ENCODE assay signal across 16 cellular contexts in the genomic region with DNA sequence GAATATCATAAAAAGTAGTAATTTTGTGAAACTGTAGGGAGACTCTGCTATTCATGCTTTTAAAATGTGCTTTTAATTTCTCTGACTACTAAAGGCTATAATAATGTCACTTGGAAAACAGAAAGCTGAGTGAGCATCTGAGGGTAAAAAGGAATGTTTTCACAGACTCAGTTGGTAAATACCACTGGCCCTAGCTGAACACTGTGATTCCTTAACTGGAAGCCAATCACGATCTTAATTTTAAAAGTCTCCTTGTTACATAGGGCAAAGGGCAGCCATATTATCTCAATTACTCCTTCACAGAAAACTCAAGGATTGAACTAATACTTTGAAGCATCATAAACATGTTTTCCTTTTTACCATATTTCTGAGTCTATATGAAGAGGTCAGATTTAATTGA.
"Had no signal": no experiment of that assay in that cellular context is flagged by ENCODE, and none has a peak within 500 bp of the region (broad histone marks: within the 10 kb centered on the region; RNA-seq: fewer than 3 reads in every experiment).

No MANE protein-coding gene starts in this region.

- H3K4me3 ChIP-seq: cardiac muscle cell, dorsolateral prefrontal cortex, sigmoid colon, spleen, thyroid gland had no signal

- H3K9me3 ChIP-seq: neutrophil, sigmoid colon, spleen, thyroid gland had no signal

- H3K27me3 Mint-ChIP-seq: activated CD4-positive, alpha-beta T cell treated with anti-CD3 and anti-CD28 coated beads for 36 hours; stimulated activated naive B cell treated with anti-CD40 and anti-IgM and Interleukin-4, amounts not matched to agents 10 μg/mL and 1 μg/mL and 100 μg/mL, for 72 hours had no signal

- H3K27me3 ChIP-seq: cardiac muscle cell, neutrophil, sigmoid colon, spleen, thyroid gland had no signal

- ATAC-seq: activated CD4-positive, alpha-beta T cell treated with anti-CD3 and anti-CD28 coated beads for 36 hours; activated naive CD4-positive, alpha-beta T cell treated with anti-CD3 and anti-CD28 coated beads, Interleukin-2, amount 50 U/mL, for 72 hours; naive thymus-derived CD4-positive, alpha-beta T cell; stimulated activated naive B cell treated with anti-CD40 and anti-IgM and Interleukin-4, amounts not matched to agents 10 μg/mL and 1 μg/mL and 100 μg/mL, for 72 hours had no signal

- H3K4me3 Mint-ChIP-seq: activated CD4-positive, alpha-beta T cell treated with anti-CD3 and anti-CD28 coated beads for 36 hours; naive thymus-derived CD4-positive, alpha-beta T cell; stimulated activated naive B cell treated with anti-CD40 and anti-IgM and Interleukin-4, amounts not matched to agents 10 μg/mL and 1 μg/mL and 100 μg/mL, for 72 hours had no signal

- H3K4me1 ChIP-seq: spleen had no signal

- H3K36me3 Mint-ChIP-seq: activated naive CD4-positive, alpha-beta T cell treated with anti-CD3 and anti-CD28 coated beads, Interleukin-2, amount 50 U/mL, for 72 hours; naive thymus-derived CD4-positive, alpha-beta T cell had no signal

- H3K9me3 Mint-ChIP-seq: activated naive CD4-positive, alpha-beta T cell treated with anti-CD3 and anti-CD28 coated beads, Interleukin-2, amount 50 U/mL, for 72 hours; naive thymus-derived CD4-positive, alpha-beta T cell had no signal

- DNase-seq: activated CD4-positive, alpha-beta T cell treated with anti-CD3 and anti-CD28 coated beads for 36 hours; activated CD4-positive, alpha-beta T cell treated with anti-CD3 and anti-CD28 coated beads, Interleukin-2, amount 50 U/mL, for 48 hours; activated gamma-delta T cell; dorsolateral prefrontal cortex; mesenchymal stem cell; naive thymus-derived CD4-positive, alpha-beta T cell; sigmoid colon; spleen; stimulated activated naive B cell treated with anti-CD40 and anti-IgM and Interleukin-4, amounts not matched to agents 10 μg/mL and 1 μg/mL and 100 μg/mL, for 72 hours; thyroid gland had no signal

- FAIRE-seq: frontal cortex, TTC549 had no signal

- H3K36me3 ChIP-seq: cardiac muscle cell, neutrophil, sigmoid colon, spleen, thyroid gland had no signal

- H3K27ac ChIP-seq: cardiac muscle cell, dorsolateral prefrontal cortex, epithelial cell of prostate, neutrophil, sigmoid colon, spleen, thyroid gland had no signal

- H3K4me1 Mint-ChIP-seq: activated CD4-positive, alpha-beta T cell treated with anti-CD3 and anti-CD28 coated beads for 36 hours had no signal

- H3K27ac Mint-ChIP-seq: activated CD4-positive, alpha-beta T cell treated with anti-CD3 and anti-CD28 coated beads for 36 hours; naive thymus-derived CD4-positive, alpha-beta T cell; stimulated activated naive B cell treated with anti-CD40 and anti-IgM and Interleukin-4, amounts not matched to agents 10 μg/mL and 1 μg/mL and 100 μg/mL, for 72 hours had no signal
